Comparison of ENCODE assay signal across 10 cellular contexts in genomic region chr9:93951655-93952118, GRCh38. TPM values are rescaled to one million over a fixed set of nuclear protein-coding genes. Genes with fewer than 3 reads are reported as not detected.
A peak's percentile ranks its signal among the peaks of the same experiment; 100 is the strongest.
DNase-seq lines count a peak whose midpoint lies in the region; ATAC-seq and TF ChIP-seq lines count a peak whose summit lies in the region.
"Had no signal": no experiment of that assay in that cellular context is flagged by ENCODE, and none has a peak within 500 bp of the region (broad histone marks: within the 10 kb centered on the region; RNA-seq: fewer than 3 reads in every experiment).

No MANE protein-coding gene starts in this region.

- H3K4me1 Mint-ChIP-seq in activated naive CD8-positive, alpha-beta T cell treated with anti-CD3 and anti-CD28 coated beads for 36 hours = peaks cover 33% of the 10 kb centered on the region
- peaks cover 28% of the 10 kb centered on the region for H3K4me1 Mint-ChIP-seq in memory B cell

- H3K36me3 ChIP-seq in HUES64 (ENCODE audit: insufficient read depth, low read length) = no peaks in the 10 kb centered on the region
- peaks cover 0 to 21% (median 0%) of the 10 kb centered on the region in 4 donors for H3K36me3 ChIP-seq in stomach

- no peak for DNase-seq in activated naive CD8-positive, alpha-beta T cell treated with anti-CD3 and anti-CD28 coated beads for 36 hours
- DNase-seq in memory B cell (ENCODE audit: low spot score in 2 of 2) (peak in 1 of 2 donors; percentile 41), stomach (no peak), NCI-H2196 (lab: John Stamatoyannopoulos, UW; ENCODE audit: unreplicated experiment) (no peak)
- DNase-seq: NCI-H226 had no signal

- 2% methylated on average over 39 of the region's 39 CpGs for WGBS in HUES64
- WGBS in stomach, 5 donors = 5 to 23% (median 9%) methylated on average over 28 to 39 of the region's 39 CpGs

- no peak overlapping the region for H3K27ac ChIP-seq in HUES64 (ENCODE audit: low read depth, low read length)
- H3K27ac ChIP-seq in stomach = peak overlapping the region; percentile 25 to 93 (median 85)

- H3K27ac Mint-ChIP-seq in activated naive CD8-positive, alpha-beta T cell treated with anti-CD3 and anti-CD28 coated beads for 36 hours = no peak overlapping the region
- no peak overlapping the region for H3K27ac Mint-ChIP-seq in memory B cell

- peak overlapping the region; percentile 8 for H3K4me3 Mint-ChIP-seq in activated naive CD8-positive, alpha-beta T cell treated with anti-CD3 and anti-CD28 coated beads for 36 hours
- H3K4me3 Mint-ChIP-seq in memory B cell = peak overlapping the region; percentile 65

- H3K9me3 ChIP-seq in HUES64 (ENCODE audit: insufficient read depth, low read depth, low read length) (no peaks in the 10 kb centered on the region), stomach (no peaks in the 10 kb centered on the region)

- TF ChIP-seq CTCF in stomach (IDR thresholded peaks at IDR 0.05) = no peak

- H3K27me3 ChIP-seq in HUES64 (ENCODE audit: insufficient read depth, low read length) (peaks cover 97% of the 10 kb centered on the region), stomach (peaks cover 8 to 98% (median 97%) of the 10 kb centered on the region in 3 donors)

- ATAC-seq in memory B cell (ENCODE audit: low read depth) (no peak), GM18505 (IDR thresholded peaks at IDR 0.05; ENCODE audit: unreplicated experiment) (no peak), GM18519 (IDR thresholded peaks at IDR 0.05; ENCODE audit: low FRiP score, unreplicated experiment) (no peak)

- H3K4me1 ChIP-seq in HUES64 (ENCODE audit: insufficient read depth, low read length) (peaks cover 21% of the 10 kb centered on the region), stomach (peaks cover 29 to 82% (median 68%) of the 10 kb centered on the region in 4 donors)

- H3K36me3 Mint-ChIP-seq in activated naive CD8-positive, alpha-beta T cell treated with anti-CD3 and anti-CD28 coated beads for 36 hours = peaks cover 11% of the 10 kb centered on the region
- H3K36me3 Mint-ChIP-seq in memory B cell = peaks cover 2% of the 10 kb centered on the region

- TF ChIP-seq EP300 in stomach (IDR thresholded peaks at IDR 0.05) = no peak

- peak overlapping the region; percentile 48; the same call in 1 of the 2 replicates for H3K4me3 ChIP-seq in HUES64 (ENCODE audit: low read length)
- H3K4me3 ChIP-seq in stomach = peak overlapping the region; percentile 55 to 67 (median 60)

- TF ChIP-seq POLR2A in stomach (IDR thresholded peaks at IDR 0.05) (no peak), GM18505 (IDR thresholded peaks at IDR 0.05; ENCODE audit: borderline replicate concordance, extremely low read depth, insufficient read depth, insufficient read length) (no peak)

- peaks cover 3% of the 10 kb centered on the region for H3K9me3 Mint-ChIP-seq in activated naive CD8-positive, alpha-beta T cell treated with anti-CD3 and anti-CD28 coated beads for 36 hours
- peaks cover 2% of the 10 kb centered on the region for H3K9me3 Mint-ChIP-seq in memory B cell

- intact Hi-C loops in stomach (cut with DNase I; ENCODE audit: low total_unique reads) = loop anchor here (5.0 kb wide), 1 partner anchor 269 kb away; no protein-coding TSS in a partner anchor

- no peak overlapping the region for H3K9ac ChIP-seq in HUES64 (ENCODE audit: low read depth, low read length)

- peaks cover 87% of the 10 kb centered on the region for H3K27me3 Mint-ChIP-seq in activated naive CD8-positive, alpha-beta T cell treated with anti-CD3 and anti-CD28 coated beads for 36 hours
- peaks cover 40% of the 10 kb centered on the region for H3K27me3 Mint-ChIP-seq in memory B cell

RNA-seq across cellular contexts. Expression of gene BARX1, which starts 3.5 kb away (rescaled TPM):
- polyA plus RNA-seq in HUES64 (2013, experiment 1 of 2) = 0.95 TPM
- polyA plus RNA-seq in HUES64 (2013, experiment 2 of 2) = 1.9 TPM
- 1 to 10 TPM; 2.9 to 3.8 TPM for total RNA-seq in activated naive CD8-positive, alpha-beta T cell treated with anti-CD3 and anti-CD28 coated beads for 36 hours
- total RNA-seq in stomach = 100 to 1,000 TPM in 1 of 5 donors, 10 to 100 TPM in 3, not detected in 1; 42.0 to 213 (median 70.4) TPM
- polyA plus RNA-seq in stomach = 100 to 1,000 TPM; 141 to 256 (median 151) TPM
- total RNA-seq: G401, lung microvascular endothelial cell had no signal
